7 cellular contexts compared by ENCODE assay signal in genomic region chr17:76384222-76384986, GRCh38. TPM values are rescaled to one million over a fixed set of nuclear protein-coding genes. Genes with fewer than 3 reads are reported as not detected.
DNase-seq lines count a peak whose midpoint lies in the region; ATAC-seq, FAIRE-seq and TF ChIP-seq lines count a peak whose summit lies in the region.

A gene with protein sequence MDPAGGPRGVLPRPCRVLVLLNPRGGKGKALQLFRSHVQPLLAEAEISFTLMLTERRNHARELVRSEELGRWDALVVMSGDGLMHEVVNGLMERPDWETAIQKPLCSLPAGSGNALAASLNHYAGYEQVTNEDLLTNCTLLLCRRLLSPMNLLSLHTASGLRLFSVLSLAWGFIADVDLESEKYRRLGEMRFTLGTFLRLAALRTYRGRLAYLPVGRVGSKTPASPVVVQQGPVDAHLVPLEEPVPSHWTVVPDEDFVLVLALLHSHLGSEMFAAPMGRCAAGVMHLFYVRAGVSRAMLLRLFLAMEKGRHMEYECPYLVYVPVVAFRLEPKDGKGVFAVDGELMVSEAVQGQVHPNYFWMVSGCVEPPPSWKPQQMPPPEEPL (plus strand): TSS chr17:76384609. CDS start chr17:76385645, 1,036 bp downstream.

- H3K4me3 ChIP-seq in endothelial cell of umbilical vein (replicated peaks in 1 of 3; ENCODE audit: insufficient read depth in 1 of 3, low read depth in 1 of 3, low read length in 3 of 3) (peak within 1 kb of the TSS; percentile 54 to 82 (median 65)), mucosa of descending colon (peak within 1 kb of the TSS; percentile 19)

- H2AFZ ChIP-seq in endothelial cell of umbilical vein (ENCODE audit: low read depth, low read length) = peak within 1 kb of the TSS; percentile 26

- DNase-seq in GM13976 (ENCODE audit: low spot score) (peak; percentile 93), NCI-H446 treated with DMSO at 0.1 percent for 48 hours (lab: John Stamatoyannopoulos, UW) (peak; percentile 37), endothelial cell of umbilical vein (ENCODE audit: low read depth, low spot score) (peak; percentile 71), mucosa of descending colon (peak; percentile 77 to 85 (median 80))
- DNase-seq in activated CD8-positive, alpha-beta memory T cell treated with anti-CD3 and anti-CD28 coated beads for 48 hours (ENCODE audit: low read depth in 2 of 3, low spot score in 2 of 3) = peak; percentile 42 to 57 (median 51)
- DNase-seq in stimulated activated CD8-positive, alpha-beta memory T cell treated with anti-CD3 and anti-CD28 coated beads, Interleukin-7, amount 100 ng/mL, for 4 hours (ENCODE audit: low read depth in 2 of 2) = peak; percentile 16 to 68

- no peaks in the 10 kb centered on the region for H3K27me3 ChIP-seq in endothelial cell of umbilical vein (ENCODE audit: control insufficient read depth in 2 of 2, insufficient read depth in 2 of 2, low read length in 2 of 2)

- H3K36me3 ChIP-seq in endothelial cell of umbilical vein (ENCODE audit: control insufficient read depth in 2 of 2, extremely low read depth in 1 of 2, insufficient read depth in 2 of 2, low read length in 2 of 2) (no peaks in the 10 kb centered on the region), mucosa of descending colon (ENCODE audit: low read depth) (no peaks in the 10 kb centered on the region)

- H3K4me1 ChIP-seq in endothelial cell of umbilical vein (ENCODE audit: control insufficient read depth, extremely low read depth, insufficient read depth, low read length) = peaks cover 26% of the 10 kb centered on the region
- peaks cover 28% of the 10 kb centered on the region for H3K4me1 ChIP-seq in mucosa of descending colon (ENCODE audit: low read depth)

- peak within 1 kb of the TSS; percentile 97 for H3K27ac ChIP-seq in endothelial cell of umbilical vein (ENCODE audit: insufficient read depth, low read depth, low read length)

- H3K4me2 ChIP-seq in endothelial cell of umbilical vein (ENCODE audit: insufficient read depth, low read length) = peak within 1 kb of the TSS; percentile 67

- peak within 1 kb of the TSS; percentile 97 for H3K9ac ChIP-seq in endothelial cell of umbilical vein (replicated peaks; ENCODE audit: extremely low read depth, insufficient read depth, low read length)

- intact Hi-C loops in endothelial cell of umbilical vein (cut with micrococcal nuclease) (loop anchor here (2.0 kb wide), 1 partner anchor 70 kb away; no protein-coding TSS in a partner anchor), mucosa of descending colon (cut with DNase I, micrococcal nuclease) (no loop called here)

- POLR2A ChIA-PET in endothelial cell of umbilical vein (lab: Charles Lee) = interaction anchor here (0.5 to 3.1 kb wide), 6 partner anchors 14 to 1610 kb away, joined by 3 to 13 read pairs (median 6); partner anchors contain the start of gene PRPSAP1

- FAIRE-seq in endothelial cell of umbilical vein (lab: Jason Lieb, UNC) = peak; percentile 75

- TF ChIP-seq CTCF in GM13976 (IDR thresholded peaks at IDR 0.05; ENCODE audit: borderline replicate concordance, control extremely low read depth, extremely low read depth, insufficient read depth, missing control alignments) (no peak), endothelial cell of umbilical vein (IDR thresholded peaks at IDR 0.05; ENCODE audit: extremely low read depth in 1 of 2, insufficient read depth in 1 of 2, low read depth in 1 of 2, low read length in 2 of 2) (no peak), mucosa of descending colon (IDR thresholded peaks at IDR 0.05) (no peak)

- H3K9me1 ChIP-seq in endothelial cell of umbilical vein (replicated peaks; ENCODE audit: control insufficient read depth, extremely low read depth, insufficient read depth, low read length) = no peaks in the 10 kb centered on the region

- no TSS peak for BruUV-seq in endothelial cell of umbilical vein (replicated peaks; lab: Mats Ljungman, UMichigan)

- peak; percentile 93 for TF ChIP-seq POLR2A in endothelial cell of umbilical vein (IDR thresholded peaks at IDR 0.05; ENCODE audit: low read depth, low read length)

- dilution Hi-C loops in endothelial cell of umbilical vein (cut with MboI; ENCODE audit: extremely low pct_ligation_motif_present, low sequenced_read_pairs) = no loop called here

- peaks cover 37% of the 10 kb centered on the region for H3K79me2 ChIP-seq in endothelial cell of umbilical vein (ENCODE audit: control insufficient read depth, insufficient read depth, low read length)

- ATAC-seq in HG02610 (IDR thresholded peaks at IDR 0.05; ENCODE audit: unreplicated experiment) = peak; percentile 63
- peak; percentile 88 for ATAC-seq in mucosa of descending colon

- no peaks in the 10 kb centered on the region for H4K20me1 ChIP-seq in endothelial cell of umbilical vein (replicated peaks; ENCODE audit: control insufficient read depth, extremely low read depth, insufficient read depth, low read length)

- no peaks in the 10 kb centered on the region for H3K9me3 ChIP-seq in endothelial cell of umbilical vein (replicated peaks; ENCODE audit: control insufficient read depth, insufficient read depth, low read length)
- no peaks in the 10 kb centered on the region for H3K9me3 ChIP-seq in mucosa of descending colon

- CTCF ChIA-PET in endothelial cell of umbilical vein (lab: Charles Lee) = interaction anchor here (0.6 to 8.1 kb wide), 17 partner anchors 8 to 116 kb away, joined by 3 to 106 read pairs (median 10); partner anchors contain the start of genes PRPSAP1 and QRICH2

- in situ Hi-C loops in GM13976 (cut with MboI; ENCODE audit: low sequenced_read_pairs, unreplicated experiment) = no loop called here

TF ChIP-seq in endothelial cell of umbilical vein, 7 proteins besides CTCF, POLR2A, EP300 and RAD21:
- no peak for TF ChIP-seq JUN (IDR thresholded peaks at IDR 0.05; ENCODE audit: borderline replicate concordance, insufficient read depth, insufficient read length, low read depth)
- TF ChIP-seq POLR2AphosphoS5 (IDR thresholded peaks at IDR 0.05; ENCODE audit: insufficient read depth, low read depth, low read length) = peak; percentile 71

RNA-seq across cellular contexts. Expression of the gene that starts here (rescaled TPM):
- total RNA-seq in endothelial cell of umbilical vein = 70.7 and 85.6 TPM in 2 replicates
- 97.4 and 97.8 TPM in 2 replicates for polyA plus RNA-seq in endothelial cell of umbilical vein
- 57.6 and 80.7 TPM in 2 replicates for polyA plus RNA-seq in endothelial cell of umbilical vein (2011; cell fraction: cytosol; rRNA removed)
- polyA plus RNA-seq in endothelial cell of umbilical vein (2011; cell fraction: nucleus; rRNA removed) = 331 and 358 TPM in 2 replicates
- polyA plus RNA-seq in endothelial cell of umbilical vein (2012) = 84.4 and 89.7 TPM in 2 replicates
- 27.2 and 37.8 TPM in 2 replicates for polyA minus RNA-seq in endothelial cell of umbilical vein
- polyA minus RNA-seq in endothelial cell of umbilical vein (2011; cell fraction: cytosol; rRNA and poly(A)+ RNA removed) = 11.3 TPM
- 37.5 and 78.5 TPM in 2 replicates for polyA minus RNA-seq in endothelial cell of umbilical vein (2011; cell fraction: nucleus; rRNA and poly(A)+ RNA removed)
- 1 to 10 TPM; 1.2 to 5.7 (median 3.3) TPM for total RNA-seq in mucosa of descending colon

Comparison
In these comparisons a context has a peak if more than half of its experiments do, and no peak if none do; other contexts are left out.
1. Peak in every context shown above with its lines: DNase-seq, ATAC-seq, H3K4me3 ChIP-seq and H3K27ac ChIP-seq.
2. RNA of the gene that starts here (total RNA-seq): 70.7 to 85.6 TPM in endothelial cell of umbilical vein; 1.2 to 5.7 TPM in mucosa of descending colon; every median in the first group is over 10 times any median in the second.
3. DNase-seq: peak in every context shown above with its lines; median percentile 93 in GM13976; 80 in mucosa of descending colon; 71 in endothelial cell of umbilical vein; 51 in activated CD8-positive, alpha-beta memory T cell treated with anti-CD3 and anti-CD28 coated beads for 48 hours; 42 in stimulated activated CD8-positive, alpha-beta memory T cell treated with anti-CD3 and anti-CD28 coated beads, Interleukin-7, amount 100 ng/mL, for 4 hours; 37 in NCI-H446 treated with DMSO at 0.1 percent for 48 hours.